Comparison of ENCODE assay signal across 8 cellular contexts in the genomic region with DNA sequence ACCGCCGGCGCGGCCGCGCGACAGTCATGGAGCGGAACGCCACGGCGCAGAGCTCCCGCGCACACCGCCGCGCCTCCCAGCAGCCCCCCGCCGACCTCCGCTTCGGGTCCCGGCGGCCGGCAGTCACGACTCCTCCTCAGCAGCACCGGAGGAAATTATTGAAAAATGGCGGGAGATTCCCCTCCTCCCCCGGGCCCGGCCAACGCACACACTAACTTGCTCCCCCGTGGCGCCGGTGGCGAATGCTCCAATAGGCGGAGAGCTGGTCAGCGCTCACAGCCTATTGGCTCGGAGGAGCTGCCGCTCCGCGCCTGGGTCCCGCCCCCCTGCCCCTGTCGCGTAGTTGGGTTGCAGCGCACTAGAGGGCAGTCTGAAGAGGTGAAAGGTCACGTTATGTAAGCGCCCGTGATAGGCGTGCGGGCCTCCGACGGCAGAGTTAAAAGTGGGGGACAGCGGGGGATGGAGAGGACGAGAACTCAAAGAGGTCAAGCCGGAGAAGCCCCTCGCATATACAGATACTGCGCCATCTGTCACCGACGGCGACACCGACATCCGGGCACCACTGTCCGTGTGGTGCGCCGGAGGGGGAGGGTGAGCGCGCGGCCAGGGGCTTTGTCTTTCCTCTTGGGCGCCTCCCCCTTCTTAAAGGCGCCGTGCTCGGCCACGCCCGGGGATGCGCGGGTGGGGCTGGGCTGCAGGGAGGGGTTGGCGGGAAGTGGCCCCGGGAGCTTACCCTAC. TPM values are rescaled to one million over a fixed set of nuclear protein-coding genes. Genes with fewer than 3 reads are reported as not detected.
DNase-seq lines count a peak whose midpoint lies in the region; ATAC-seq, FAIRE-seq and TF ChIP-seq lines count a peak whose summit lies in the region.

A gene with protein sequence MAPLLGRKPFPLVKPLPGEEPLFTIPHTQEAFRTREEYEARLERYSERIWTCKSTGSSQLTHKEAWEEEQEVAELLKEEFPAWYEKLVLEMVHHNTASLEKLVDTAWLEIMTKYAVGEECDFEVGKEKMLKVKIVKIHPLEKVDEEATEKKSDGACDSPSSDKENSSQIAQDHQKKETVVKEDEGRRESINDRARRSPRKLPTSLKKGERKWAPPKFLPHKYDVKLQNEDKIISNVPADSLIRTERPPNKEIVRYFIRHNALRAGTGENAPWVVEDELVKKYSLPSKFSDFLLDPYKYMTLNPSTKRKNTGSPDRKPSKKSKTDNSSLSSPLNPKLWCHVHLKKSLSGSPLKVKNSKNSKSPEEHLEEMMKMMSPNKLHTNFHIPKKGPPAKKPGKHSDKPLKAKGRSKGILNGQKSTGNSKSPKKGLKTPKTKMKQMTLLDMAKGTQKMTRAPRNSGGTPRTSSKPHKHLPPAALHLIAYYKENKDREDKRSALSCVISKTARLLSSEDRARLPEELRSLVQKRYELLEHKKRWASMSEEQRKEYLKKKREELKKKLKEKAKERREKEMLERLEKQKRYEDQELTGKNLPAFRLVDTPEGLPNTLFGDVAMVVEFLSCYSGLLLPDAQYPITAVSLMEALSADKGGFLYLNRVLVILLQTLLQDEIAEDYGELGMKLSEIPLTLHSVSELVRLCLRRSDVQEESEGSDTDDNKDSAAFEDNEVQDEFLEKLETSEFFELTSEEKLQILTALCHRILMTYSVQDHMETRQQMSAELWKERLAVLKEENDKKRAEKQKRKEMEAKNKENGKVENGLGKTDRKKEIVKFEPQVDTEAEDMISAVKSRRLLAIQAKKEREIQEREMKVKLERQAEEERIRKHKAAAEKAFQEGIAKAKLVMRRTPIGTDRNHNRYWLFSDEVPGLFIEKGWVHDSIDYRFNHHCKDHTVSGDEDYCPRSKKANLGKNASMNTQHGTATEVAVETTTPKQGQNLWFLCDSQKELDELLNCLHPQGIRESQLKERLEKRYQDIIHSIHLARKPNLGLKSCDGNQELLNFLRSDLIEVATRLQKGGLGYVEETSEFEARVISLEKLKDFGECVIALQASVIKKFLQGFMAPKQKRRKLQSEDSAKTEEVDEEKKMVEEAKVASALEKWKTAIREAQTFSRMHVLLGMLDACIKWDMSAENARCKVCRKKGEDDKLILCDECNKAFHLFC (N-terminal part only) (minus strand): TSS at position 213 of the 738 bp plus-strand sequence. CDS start 360 bp downstream, outside the sequence.

- H2AFZ ChIP-seq in OCI-LY3 (ENCODE audit: low read depth, low read length) = peak within 1 kb of the TSS; percentile 20; the same call in 1 of the 2 replicates

- H3K4me2 ChIP-seq in OCI-LY3 (ENCODE audit: low read length) = peak within 1 kb of the TSS; percentile 96

- H3K4me3 ChIP-seq in OCI-LY3 (ENCODE audit: low read length) = peak within 1 kb of the TSS; percentile 90

- peak within 1 kb of the TSS; percentile 89 for H3K27ac Mint-ChIP-seq in endothelial cell (ENCODE audit: unreplicated experiment)
- peak within 1 kb of the TSS; percentile 97 for H3K27ac Mint-ChIP-seq in mesothelial cell of epicardium

- H3K4me1 ChIP-seq in OCI-LY3 (ENCODE audit: low read length) = peaks cover 42% of the 10 kb centered on the region

- no peaks in the 10 kb centered on the region for H3K9me3 ChIP-seq in OCI-LY3 (ENCODE audit: insufficient read depth, low read length)

- H4K20me1 ChIP-seq in OCI-LY3 (ENCODE audit: insufficient read depth, low read length) = peaks cover 29% of the 10 kb centered on the region

- peaks cover 52% of the 10 kb centered on the region for H3K79me2 ChIP-seq in OCI-LY3 (ENCODE audit: low read length)

- FAIRE-seq in D721Med (lab: Jason Lieb, UNC) = no peak

- no peak for TF ChIP-seq CTCF in D721Med (IDR thresholded peaks at IDR 0.05; ENCODE audit: insufficient read depth, missing control alignments)
- TF ChIP-seq CTCF in OCI-LY3 (IDR thresholded peaks at IDR 0.05; ENCODE audit: low read depth, low read length) = no peak
- no peak for TF ChIP-seq CTCF in endothelial cell (IDR thresholded peaks at IDR 0.05; ENCODE audit: unreplicated experiment)
- TF ChIP-seq CTCF in mesothelial cell of epicardium (IDR thresholded peaks at IDR 0.05; ENCODE audit: unreplicated experiment) = no peak

- H3K27ac ChIP-seq in OCI-LY3 (ENCODE audit: low read length) = peak within 1 kb of the TSS; percentile 80

- H3K4me1 Mint-ChIP-seq in endothelial cell (ENCODE audit: unreplicated experiment) (peaks cover 42% of the 10 kb centered on the region), mesothelial cell of epicardium (peaks cover 32% of the 10 kb centered on the region)

- H3K27me3 Mint-ChIP-seq in endothelial cell (ENCODE audit: unreplicated experiment) (peaks cover 3% of the 10 kb centered on the region), mesothelial cell of epicardium (ENCODE audit: low read depth) (no peaks in the 10 kb centered on the region)

- H3K9me3 Mint-ChIP-seq in endothelial cell (ENCODE audit: unreplicated experiment) (no peaks in the 10 kb centered on the region), mesothelial cell of epicardium (peaks cover 4% of the 10 kb centered on the region)

- DNase-seq in D721Med (ENCODE audit: insufficient read length, low spot score) (peak; percentile 94), HuH-7 (ENCODE audit: low spot score) (peak; percentile 98), endothelial cell (ENCODE audit: low spot score) (peak; percentile 96), mesothelial cell of epicardium (ENCODE audit: low spot score in 2 of 2, unreplicated experiment in 2 of 2) (peak; percentile 87 to 91)
- peak; percentile 96 for DNase-seq in activated CD8-positive, alpha-beta memory T cell treated with anti-CD3 and anti-CD28 coated beads, Interleukin-2, amount 50 U/mL, for 48 hours
- DNase-seq in stimulated activated CD8-positive, alpha-beta memory T cell treated with anti-CD3 and anti-CD28 coated beads, Interleukin-15, amount 100 ng/mL, for 48 hours (ENCODE audit: low read depth in 2 of 2) = peak; percentile 97 to 98

- H3K4me3 Mint-ChIP-seq in endothelial cell (ENCODE audit: unreplicated experiment) (peak within 1 kb of the TSS; percentile 96), mesothelial cell of epicardium (peak within 1 kb of the TSS; percentile 93)

- H3K36me3 Mint-ChIP-seq in endothelial cell (ENCODE audit: low read depth, unreplicated experiment) (peaks cover 6% of the 10 kb centered on the region), mesothelial cell of epicardium (peaks cover 13% of the 10 kb centered on the region)

- ATAC-seq in GM21515 (IDR thresholded peaks at IDR 0.05; ENCODE audit: unreplicated experiment) = peak; percentile 78

- peaks cover 25% of the 10 kb centered on the region for H3K36me3 ChIP-seq in OCI-LY3 (replicated peaks; ENCODE audit: low read depth, low read length)

- H3K9ac ChIP-seq in OCI-LY3 (ENCODE audit: low read length) = peak within 1 kb of the TSS; percentile 94

- no peaks in the 10 kb centered on the region for H3K27me3 ChIP-seq in OCI-LY3 (ENCODE audit: low read depth, low read length)

RNA-seq across cellular contexts. Expression of the gene that starts here (rescaled TPM):
- 56.5 TPM for total RNA-seq in endothelial cell (ENCODE audit: unreplicated experiment)
- 74.8 to 77.8 TPM (median 76.9 TPM) in 3 replicates for total RNA-seq in mesothelial cell of epicardium

Comparison
In these comparisons a context has a peak if more than half of its experiments do, and no peak if none do; other contexts are left out.
1. Peak in every context shown above with its lines: DNase-seq, ATAC-seq, H3K4me3 ChIP-seq and H3K27ac ChIP-seq.